Comparison of ENCODE assay signal across 12 cellular contexts in genomic region chr20:41392871-41393704, GRCh38. TPM values are rescaled to one million over a fixed set of nuclear protein-coding genes. Genes with fewer than 3 reads are reported as not detected.
DNase-seq lines count a peak whose midpoint lies in the region; ATAC-seq and TF ChIP-seq lines count a peak whose summit lies in the region.
"Had no signal": no experiment of that assay in that cellular context is flagged by ENCODE, and none has a peak within 500 bp of the region (broad histone marks: within the 10 kb centered on the region; RNA-seq: fewer than 3 reads in every experiment).

No MANE protein-coding gene starts in this region.

- no peaks in the 10 kb centered on the region for H3K27me3 ChIP-seq in right atrium auricular region

- TF ChIP-seq CTCF in choroid plexus epithelial cell (conservative IDR thresholded peaks at IDR 0.05; ENCODE audit: low read depth, low read length) (no peak), right atrium auricular region (IDR thresholded peaks at IDR 0.05) (no peak)

- peak; percentile 95 for DNase-seq in ELF-1 (ENCODE audit: low read depth, low spot score)
- peak; percentile 42 for DNase-seq in choroid plexus epithelial cell (ENCODE audit: low read depth)
- DNase-seq in right atrium auricular region (ENCODE audit: low spot score): peak; percentile 66
- DNase-seq in pons (ENCODE audit: low spot score): peak; percentile 82
- no peak for DNase-seq in NOMO-1 treated with dmso at 0.1 percent for 144 hours (lab: John Stamatoyannopoulos, UW; ENCODE audit: unreplicated experiment)
- no peak for DNase-seq in stimulated activated CD4-positive, alpha-beta T cell treated with anti-CD3 and anti-CD28 coated beads, Interleukin-4, amount 100 ng/mL, for 1 hour
- DNase-seq: activated T-cell treated with anti-CD3 and anti-CD28 coated beads, Interleukin-2, amount 50 U/mL, for 4 hours; glutamatergic neuron; KBM-7; NCI-H2171 treated with DMSO at 0.1 percent for 48 hours had no signal

- H3K4me3 ChIP-seq in choroid plexus epithelial cell (ENCODE audit: low read depth, low read length): no peak overlapping the region
- no peak overlapping the region for H3K4me3 ChIP-seq in right atrium auricular region

- peaks cover 0 to 60% of the 10 kb centered on the region in 2 donors for H3K4me1 ChIP-seq in right atrium auricular region

- H3K36me3 ChIP-seq in right atrium auricular region: no peaks in the 10 kb centered on the region

- H3K9me3 ChIP-seq in right atrium auricular region: no peaks in the 10 kb centered on the region

- peak overlapping the region; percentile 47 to 67 for H3K27ac ChIP-seq in right atrium auricular region

- no peak for ATAC-seq in GM21723 (IDR thresholded peaks at IDR 0.05; ENCODE audit: unreplicated experiment)
- no peak for ATAC-seq in HG03354 (IDR thresholded peaks at IDR 0.05; ENCODE audit: poor library complexity, severe bottlenecking, unreplicated experiment)
- ATAC-seq: activated T-cell treated with anti-CD3 and anti-CD28 coated beads, Interleukin-2, amount 50 U/mL, for 4 hours had no signal

RNA-seq across cellular contexts. Expression of gene EMILIN3, which starts 26.5 kb away (rescaled TPM):
- 1 to 10 TPM; 1.8 to 4.9 TPM for total RNA-seq in right atrium auricular region
- total RNA-seq: activated T-cell treated with anti-CD3 and anti-CD28 coated beads, Interleukin-2, amount 50 U/mL, for 4 hours had no signal

RNA-seq across cellular contexts. Expression of gene LPIN3, which starts 52.5 kb away (rescaled TPM):
- 10 to 100 TPM in 1 of 2 donors, 1 to 10 TPM in 1; 9.7 to 13.7 TPM for total RNA-seq in right atrium auricular region

Comparison
In these comparisons a context has a peak if more than half of its experiments do, and no peak if none do; other contexts are left out.
1. DNase-seq: peak in ELF-1 (single experiment), choroid plexus epithelial cell (single experiment), right atrium auricular region (single experiment) and pons (single experiment); none in NOMO-1 treated with dmso at 0.1 percent for 144 hours (single experiment) and stimulated activated CD4-positive, alpha-beta T cell treated with anti-CD3 and anti-CD28 coated beads, Interleukin-4, amount 100 ng/mL, for 1 hour (single experiment).